Comparison of ENCODE assay signal across 20 cellular contexts in the genomic region with DNA sequence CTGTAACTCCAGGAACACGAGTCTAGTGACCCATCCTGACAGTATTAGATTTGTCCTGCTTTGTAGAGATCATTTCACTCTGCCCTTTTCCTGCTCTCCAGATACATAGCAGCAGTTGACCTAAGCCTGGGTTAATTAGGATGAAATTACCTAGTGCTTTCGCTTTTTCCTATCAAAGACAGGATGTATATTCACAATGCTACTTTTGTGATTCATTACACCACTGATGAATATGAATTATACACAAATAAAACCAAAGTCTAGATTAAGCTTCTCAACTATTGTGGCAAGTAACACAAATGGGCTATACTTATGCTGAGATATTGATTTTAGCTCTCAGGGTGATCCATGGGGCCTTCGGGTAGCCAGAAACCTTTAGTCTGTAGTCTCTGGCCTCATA. TPM values are rescaled to one million over a fixed set of nuclear protein-coding genes. Genes with fewer than 3 reads are reported as not detected.
DNase-seq lines count a peak whose midpoint lies in the region; ATAC-seq and TF ChIP-seq lines count a peak whose summit lies in the region.
"Had no signal": no experiment of that assay in that cellular context is flagged by ENCODE, and none has a peak within 500 bp of the region (broad histone marks: within the 10 kb centered on the region; RNA-seq: fewer than 3 reads in every experiment).

No MANE protein-coding gene starts in this region.

- no peaks in the 10 kb centered on the region for H3K27me3 ChIP-seq in CD4-positive, alpha-beta memory T cell (ENCODE audit: insufficient read depth, low read length)
- H3K27me3 ChIP-seq: BE2C had no signal

- no peak overlapping the region for H3K4me3 Mint-ChIP-seq in activated T-cell treated with anti-CD3 and anti-CD28 coated beads, Interleukin-2, amount 50 U/mL, for 24 hours
- no peak overlapping the region for H3K4me3 Mint-ChIP-seq in CD4-positive, alpha-beta memory T cell
- no peak overlapping the region for H3K4me3 Mint-ChIP-seq in activated T-helper 17 cell treated with anti-CD3 and anti-CD28 coated beads, Interleukin-2, amount 50 U/mL, for 72 hours
- no peak overlapping the region for H3K4me3 Mint-ChIP-seq in nephron progenitor cell

- H3K27ac ChIP-seq in CD4-positive, alpha-beta memory T cell (ENCODE audit: low read depth, low read length) = no peak overlapping the region

- peak; percentile 64 for ATAC-seq in activated T-helper 17 cell treated with anti-CD3 and anti-CD28 coated beads, Interleukin-2, amount 50 U/mL, for 72 hours (replicated peaks)
- no peak for ATAC-seq in GM19467 (IDR thresholded peaks at IDR 0.05; ENCODE audit: unreplicated experiment)
- ATAC-seq: Right ventricle myocardium inferior had no signal

- no peak for DNase-seq in activated T-cell treated with anti-CD3 and anti-CD28 coated beads, Interleukin-2, amount 50 U/mL, for 24 hours
- DNase-seq in activated T-cell treated with anti-CD3 and anti-CD28 coated beads, Interleukin-2, amount 50 U/mL, for 1 hour = no peak
- no peak for DNase-seq in CD4-positive, alpha-beta memory T cell
- DNase-seq in nephron progenitor cell (no peak), 8988T (no peak), mucosa of gallbladder (ENCODE audit: low spot score) (no peak)
- DNase-seq: BE2C, Caco-2, DMS 273 treated with DMSO at 0.1 percent for 48 hours, GOT3, HCEC 1CT, Kasumi-1, NCI-H1417, NCI-H1694 treated with DMSO at 0.1 percent for 48 hours, NCI-H446 treated with DMSO at 0.1 percent for 48 hours, NCI-H526 treated with DMSO at 0.1 percent for 48 hours had no signal

- intact Hi-C loops in CD4-positive, alpha-beta memory T cell (cut with micrococcal nuclease) = no loop called here

- POLR2A ChIA-PET in CD4-positive, alpha-beta memory T cell (lab: Charles Lee; ENCODE audit: partially characterized antibody) = interaction anchor here (1.3 kb wide), 1 partner anchor 38 kb away, joined by 4 read pairs; a partner anchor contains a TSS

- peaks cover 6% of the 10 kb centered on the region for H3K4me1 ChIP-seq in CD4-positive, alpha-beta memory T cell (ENCODE audit: insufficient read depth, low read length)

- peak overlapping the region; percentile 80 for H3K27ac Mint-ChIP-seq in activated T-cell treated with anti-CD3 and anti-CD28 coated beads, Interleukin-2, amount 50 U/mL, for 24 hours
- H3K27ac Mint-ChIP-seq in CD4-positive, alpha-beta memory T cell = peak overlapping the region in 5 of 7 donors; percentile 22 to 79 (median 68)
- peak overlapping the region; percentile 65 for H3K27ac Mint-ChIP-seq in activated T-helper 17 cell treated with anti-CD3 and anti-CD28 coated beads, Interleukin-2, amount 50 U/mL, for 72 hours
- H3K27ac Mint-ChIP-seq in nephron progenitor cell = peak overlapping the region; percentile 42

- CTCF ChIA-PET in CD4-positive, alpha-beta memory T cell (lab: Charles Lee; ENCODE audit: partially characterized antibody) = interaction anchor here (1.1 to 1.5 kb wide), 2 partner anchors 13 to 17 kb away, joined by 4 read pairs; no protein-coding TSS in a partner anchor

- no peaks in the 10 kb centered on the region for H3K9me3 ChIP-seq in CD4-positive, alpha-beta memory T cell (ENCODE audit: control insufficient read depth in 1 of 2, low read length in 2 of 2)
- H3K9me3 ChIP-seq: BE2C, Caco-2 had no signal

- H3K36me3 Mint-ChIP-seq in activated T-cell treated with anti-CD3 and anti-CD28 coated beads, Interleukin-2, amount 50 U/mL, for 24 hours (ENCODE audit: low read depth) = peaks cover 20% of the 10 kb centered on the region
- H3K36me3 Mint-ChIP-seq in CD4-positive, alpha-beta memory T cell = peaks cover 0 to 8% of the 10 kb centered on the region in 2 donors
- peaks cover 24% of the 10 kb centered on the region for H3K36me3 Mint-ChIP-seq in activated T-helper 17 cell treated with anti-CD3 and anti-CD28 coated beads, Interleukin-2, amount 50 U/mL, for 72 hours (ENCODE audit: low read depth)
- H3K36me3 Mint-ChIP-seq in nephron progenitor cell (ENCODE audit: low read depth) = peaks cover 7% of the 10 kb centered on the region

- H3K4me3 ChIP-seq in CD4-positive, alpha-beta memory T cell (ENCODE audit: low read length in 2 of 2) = no peak overlapping the region

- H3K36me3 ChIP-seq in CD4-positive, alpha-beta memory T cell (ENCODE audit: insufficient read depth, low read length) = peaks cover 2% of the 10 kb centered on the region
- H3K36me3 ChIP-seq: BE2C had no signal

- no peaks in the 10 kb centered on the region for H3K27me3 Mint-ChIP-seq in activated T-cell treated with anti-CD3 and anti-CD28 coated beads, Interleukin-2, amount 50 U/mL, for 24 hours
- no peaks in the 10 kb centered on the region for H3K27me3 Mint-ChIP-seq in CD4-positive, alpha-beta memory T cell
- H3K27me3 Mint-ChIP-seq in activated T-helper 17 cell treated with anti-CD3 and anti-CD28 coated beads, Interleukin-2, amount 50 U/mL, for 72 hours = no peaks in the 10 kb centered on the region
- no peaks in the 10 kb centered on the region for H3K27me3 Mint-ChIP-seq in nephron progenitor cell (ENCODE audit: low read depth, poor library complexity)

- no peak for TF ChIP-seq CTCF in nephron progenitor cell (IDR thresholded peaks at IDR 0.05)

- peaks cover 33% of the 10 kb centered on the region for H3K4me1 Mint-ChIP-seq in activated T-cell treated with anti-CD3 and anti-CD28 coated beads, Interleukin-2, amount 50 U/mL, for 24 hours (ENCODE audit: low read depth)
- H3K4me1 Mint-ChIP-seq in CD4-positive, alpha-beta memory T cell = peaks cover 20 to 31% (median 25%) of the 10 kb centered on the region in 4 donors
- H3K4me1 Mint-ChIP-seq in activated T-helper 17 cell treated with anti-CD3 and anti-CD28 coated beads, Interleukin-2, amount 50 U/mL, for 72 hours = peaks cover 17% of the 10 kb centered on the region
- H3K4me1 Mint-ChIP-seq in nephron progenitor cell = peaks cover 14% of the 10 kb centered on the region

- H3K9me3 Mint-ChIP-seq in activated T-cell treated with anti-CD3 and anti-CD28 coated beads, Interleukin-2, amount 50 U/mL, for 24 hours = no peaks in the 10 kb centered on the region
- no peaks in the 10 kb centered on the region for H3K9me3 Mint-ChIP-seq in CD4-positive, alpha-beta memory T cell
- H3K9me3 Mint-ChIP-seq in activated T-helper 17 cell treated with anti-CD3 and anti-CD28 coated beads, Interleukin-2, amount 50 U/mL, for 72 hours = no peaks in the 10 kb centered on the region
- no peaks in the 10 kb centered on the region for H3K9me3 Mint-ChIP-seq in nephron progenitor cell

RNA-seq across cellular contexts. Expression of a gene that starts 17.9 kb away (rescaled TPM):
- 10 to 100 TPM; 42.1 to 48.2 TPM for total RNA-seq in CD4-positive, alpha-beta memory T cell
- 10 to 100 TPM; 45.1 to 62.7 TPM for polyA plus RNA-seq in CD4-positive, alpha-beta memory T cell
- total RNA-seq in activated T-helper 17 cell treated with anti-CD3 and anti-CD28 coated beads, Interleukin-2, amount 50 U/mL, for 72 hours = 10 to 100 TPM; 72.0 to 77.6 TPM
- total RNA-seq in mucosa of gallbladder = 37.9 TPM

RNA-seq across cellular contexts. Expression of a gene that starts 37.3 kb away (rescaled TPM):
- total RNA-seq in CD4-positive, alpha-beta memory T cell = 10 to 100 TPM; 53.3 to 61.6 TPM
- polyA plus RNA-seq in CD4-positive, alpha-beta memory T cell = 100 to 1,000 TPM; 253 to 354 TPM
- total RNA-seq in activated T-helper 17 cell treated with anti-CD3 and anti-CD28 coated beads, Interleukin-2, amount 50 U/mL, for 72 hours = 10 to 100 TPM; 29.8 to 55.5 TPM
- 80.5 TPM for total RNA-seq in mucosa of gallbladder

RNA-seq across cellular contexts. Expression of a gene that starts 45.5 kb away (rescaled TPM):
- 1 to 10 TPM; 1.1 to 2.0 TPM for total RNA-seq in CD4-positive, alpha-beta memory T cell
- not detected for polyA plus RNA-seq in CD4-positive, alpha-beta memory T cell
- under 1 TPM in 1 of 2 donors, not detected in 1; 0.35 TPM for total RNA-seq in activated T-helper 17 cell treated with anti-CD3 and anti-CD28 coated beads, Interleukin-2, amount 50 U/mL, for 72 hours
- total RNA-seq in mucosa of gallbladder = 21.5 TPM
- total RNA-seq: G401 had no signal
